In genomic region chr7:151225948-151226510, GRCh38 we compare ENCODE assay signal across 9 cellular contexts. TPM values are rescaled to one million over a fixed set of nuclear protein-coding genes. Genes with fewer than 3 reads are reported as not detected.
DNase-seq lines count a peak whose midpoint lies in the region; ATAC-seq, FAIRE-seq and TF ChIP-seq lines count a peak whose summit lies in the region.
"Had no signal": no experiment of that assay in that cellular context is flagged by ENCODE, and none has a peak within 500 bp of the region (broad histone marks: within the 10 kb centered on the region; RNA-seq: fewer than 3 reads in every experiment).

No MANE protein-coding gene starts in this region.

- POLR2A ChIA-PET in GM12878 (lab: Charles Lee), result interaction anchor here (0.5 to 0.6 kb wide), 2 partner anchors 78 to 132 kb away, joined by 3 to 7 read pairs; no protein-coding TSS in a partner anchor
- POLR2A ChIA-PET in GM10248 (lab: Yijun Ruan, JAX), result no interaction called here

- H3K4me3 ChIP-seq in HUES6 (ENCODE audit: low read depth, low read length) (peak overlapping the region; percentile 97), GM12878 (peak overlapping the region; percentile 89), mesodermal cell (ENCODE audit: extremely low read depth, insufficient read depth, low read length, poor library complexity, severe bottlenecking) (peak overlapping the region; percentile 88)

- no TSS peak for BruUV-seq in GM12878 (replicated peaks; lab: Mats Ljungman, UMichigan)

- H3K36me3 ChIP-seq in HUES6 (ENCODE audit: control insufficient read depth, insufficient read depth, low read length) (peaks cover 39% of the 10 kb centered on the region), GM12878 (ENCODE audit: control insufficient read depth in 2 of 2, insufficient read depth in 2 of 2, low read length in 1 of 2) (peaks cover 9 to 24% of the 10 kb centered on the region in 2 experiments), mesodermal cell (ENCODE audit: control insufficient read depth, insufficient read depth, low read length) (peaks cover 41% of the 10 kb centered on the region)

- no peak for FAIRE-seq in GM12878 (lab: Jason Lieb, UNC)

- 51% methylated on average over 8 of the region's 8 CpGs for WGBS in GM12878 (ENCODE audit: insufficient coverage, insufficient replicate concordance, low lambda C conversion rate, missing lambda C conversion rate)
- WGBS in mesodermal cell (ENCODE audit: insufficient coverage in 2 of 2), 2 experiments, result 72 to 91% methylated on average over 5 to 7 of the region's 8 CpGs

- intact Hi-C loops in GM12878 (cut with micrococcal nuclease; ENCODE audit: unreplicated experiment), result loop anchor here (5.0 kb wide), 1 partner anchor 116 kb away; the partner anchor contains the start of gene NUB1

- in situ Hi-C loops in GM12878 (cut with MboI), result no loop called here

- RAD21 ChIA-PET in GM12878 (lab: Charles Lee; ENCODE audit: unreplicated experiment), result interaction anchor here (2.4 kb wide), 1 partner anchor 17 kb away, joined by 17 read pairs; no protein-coding TSS in a partner anchor

- TF ChIP-seq CTCF in 22Rv1 (IDR thresholded peaks at IDR 0.05), result no peak
- TF ChIP-seq CTCF in GM12878 (IDR thresholded peaks at IDR 0.05 in 2 of 3, conservative IDR thresholded peaks at IDR 0.05 in 1 of 3; ENCODE audit: control insufficient read depth in 2 of 3, extremely low read depth in 1 of 3, insufficient read depth in 1 of 3, low read depth in 3 of 3, low read length in 3 of 3), result no peak
- TF ChIP-seq CTCF in GM10248 (IDR thresholded peaks at IDR 0.05; ENCODE audit: control extremely low read depth, extremely low read depth, low read depth, missing control alignments), result no peak

- H3K27me3 ChIP-seq in HUES6 (ENCODE audit: control insufficient read depth, insufficient read depth, low read length) (no peaks in the 10 kb centered on the region), GM12878 (replicated peaks in 1 of 2; ENCODE audit: control insufficient read depth in 2 of 2, insufficient read depth in 2 of 2, low read length in 1 of 2) (no peaks in the 10 kb centered on the region)

- DNase-seq in GM12878 (ENCODE audit: low read depth, low spot score), result no peak
- DNase-seq in occipital lobe (lab: John Stamatoyannopoulos, UW), result no peak
- DNase-seq in GM10248 (ENCODE audit: extremely low spot score), result no peak

- H3K4me2 ChIP-seq in GM12878 (ENCODE audit: control insufficient read depth, insufficient read depth), result peak overlapping the region; percentile 82

- H3K4me1 ChIP-seq in HUES6 (ENCODE audit: control insufficient read depth, insufficient read depth, low read length) (peaks cover 13% of the 10 kb centered on the region; the same call in 1 of the 2 replicates), GM12878 (ENCODE audit: control insufficient read depth, insufficient read depth, low read length) (no peaks in the 10 kb centered on the region), mesodermal cell (ENCODE audit: control insufficient read depth, insufficient read depth, low read length, poor library complexity, severe bottlenecking) (peaks cover 15% of the 10 kb centered on the region)

- no peak overlapping the region for H2AFZ ChIP-seq in GM12878 (ENCODE audit: control insufficient read depth, low read depth, low read length)

- H3K79me2 ChIP-seq in GM12878 (ENCODE audit: control insufficient read depth, insufficient read depth, low read length), result peaks cover 15% of the 10 kb centered on the region

- no peak for TF ChIP-seq POLR2A in GM12878 (IDR thresholded peaks at IDR 0.05; ENCODE audit: low read depth, low read length)

- no peak for TF ChIP-seq EP300 in GM12878 (IDR thresholded peaks at IDR 0.05; ENCODE audit: borderline replicate concordance in 1 of 2, control insufficient read depth in 1 of 2, low read depth in 2 of 2, low read length in 2 of 2)

- no peaks in the 10 kb centered on the region for H3K9me3 ChIP-seq in HUES6 (ENCODE audit: control insufficient read depth, insufficient read depth, low read depth, low read length)
- H3K9me3 ChIP-seq in GM12878 (replicated peaks; ENCODE audit: control insufficient read depth, insufficient read depth, low read length), result no peaks in the 10 kb centered on the region
- H3K9me3 ChIP-seq in mesodermal cell (ENCODE audit: control insufficient read depth, low read length), result no peaks in the 10 kb centered on the region

- TF ChIP-seq RAD21 in GM12878 (IDR thresholded peaks at IDR 0.05; ENCODE audit: insufficient read depth, low read depth, low read length), result no peak

- SMC1A ChIA-PET in GM12878 (lab: Charles Lee; ENCODE audit: uncharacterized antibody, unreplicated experiment), result interaction anchor here (2.6 kb wide), 1 partner anchor 18 kb away, joined by 24 read pairs; no protein-coding TSS in a partner anchor

- H3K27ac ChIP-seq in 22Rv1, result peak overlapping the region; percentile 89; the same call in 1 of the 2 replicates
- no peak overlapping the region for H3K27ac ChIP-seq in HUES6 (ENCODE audit: low read depth, low read length)
- no peak overlapping the region; the same call in 1 of the 2 replicates for H3K27ac ChIP-seq in GM12878 (ENCODE audit: control insufficient read depth, insufficient read depth)
- no peak overlapping the region for H3K27ac ChIP-seq in mesodermal cell (ENCODE audit: low read depth, low read length, severe bottlenecking)

- H3K9ac ChIP-seq in HUES6 (ENCODE audit: low read length) (peak overlapping the region; percentile 78), GM12878 (ENCODE audit: control insufficient read depth, insufficient read depth, low read length) (peak overlapping the region; percentile 62)

- H4K20me1 ChIP-seq in GM12878 (ENCODE audit: control insufficient read depth, insufficient read depth), result no peaks in the 10 kb centered on the region

- ATAC-seq in GM12878 (no peak), GM19455 (IDR thresholded peaks at IDR 0.05; ENCODE audit: unreplicated experiment) (no peak), HG02798 (IDR thresholded peaks at IDR 0.05; ENCODE audit: poor library complexity, unreplicated experiment) (no peak)

- CTCF ChIA-PET in GM12878 (lab: Yijun Ruan, JAX) (interaction anchor here (1.6 to 5.1 kb wide), 4 partner anchors 11 to 102 kb away, joined by 6 to 56 read pairs (median 10); no protein-coding TSS in a partner anchor), GM10248 (lab: Yijun Ruan, JAX) (interaction anchor here (1.0 to 4.7 kb wide), 4 partner anchors 11 to 19 kb away, joined by 4 to 47 read pairs (median 6); no protein-coding TSS in a partner anchor)

RNA-seq across cellular contexts. Expression of gene ABCF2, which starts 1.0 kb away (rescaled TPM):
- 22.9 and 36.3 TPM in 2 replicates for total RNA-seq in GM12878 (2013; cell fraction: nucleolus; rRNA removed)
- total RNA-seq in GM12878 (2014; rRNA removed), result 59.4 and 59.8 TPM in 2 replicates
- total RNA-seq in GM12878 (2014; rRNA removed; fragmentation: Illumina TruSeq; extraction: Trizol), result 55.4 and 56.2 TPM in 2 replicates
- total RNA-seq in GM12878 (2021), result 52.8 and 58.1 TPM in 2 replicates
- polyA plus RNA-seq in GM12878 (2011; ENCODE audit: low read depth), result 18.9 TPM
- polyA plus RNA-seq in GM12878 (2011; rRNA removed), result 15.2 and 29.3 TPM in 2 replicates
- polyA plus RNA-seq in GM12878 (2011; cell fraction: cytosol; rRNA removed), result 42.5 and 47.8 TPM in 2 replicates
- polyA plus RNA-seq in GM12878 (2011; cell fraction: nucleus; rRNA removed), result 38.2 and 45.7 TPM in 2 replicates
- polyA plus RNA-seq in GM12878 (2012), result 19.8 and 21.2 TPM in 2 replicates
- polyA plus RNA-seq in GM12878 (2014; fragmentation: Illumina TruSeq; extraction: Trizol), result 62.1 and 76.3 TPM in 2 replicates
- polyA plus RNA-seq in GM12878 (2014; fragmentation: Nextera tagmentation; extraction: Ambion mirVana), result 10 to 100 TPM; 39.6 to 50.9 TPM
- polyA plus RNA-seq in GM12878 (2014; rRNA removed), result 49.5 and 54.5 TPM in 2 replicates
- 10 to 100 TPM; 63.9 to 65.8 TPM for polyA plus RNA-seq in GM12878 (2016; fragmentation: Nextera tagmentation; extraction: Ambion mirVana)
- 39.4 and 48.2 TPM in 2 replicates for polyA minus RNA-seq in GM12878 (2011; rRNA and poly(A)+ RNA removed)
- polyA minus RNA-seq in GM12878 (2011; cell fraction: cytosol; rRNA and poly(A)+ RNA removed), result 11.6 and 19.4 TPM in 2 replicates
- polyA minus RNA-seq in GM12878 (2011; cell fraction: nucleus; rRNA and poly(A)+ RNA removed), result 8.1 and 17.4 TPM in 2 replicates
- 38.7 TPM for polyA plus RNA-seq in mesodermal cell (2013, experiment 1 of 2)
- 33.6 TPM for polyA plus RNA-seq in mesodermal cell (2013, experiment 2 of 2)
- 29.5 TPM for total RNA-seq in occipital lobe

RNA-seq across cellular contexts. Expression of gene CHPF2, which starts 6.3 kb away (rescaled TPM):
- 59.3 and 69.6 TPM in 2 replicates for total RNA-seq in GM12878 (2013; cell fraction: nucleolus; rRNA removed)
- total RNA-seq in GM12878 (2014; rRNA removed) (23.4 and 25.8 TPM in 2 replicates), GM12878 (2014; rRNA removed; fragmentation: Illumina TruSeq; extraction: Trizol) (10.1 and 11.6 TPM in 2 replicates), GM12878 (2021) (31.3 and 33.1 TPM in 2 replicates), occipital lobe (19.0 TPM)
- 11.3 TPM for polyA plus RNA-seq in GM12878 (2011; ENCODE audit: low read depth)
- polyA plus RNA-seq in GM12878 (2011; rRNA removed) (6.7 and 9.2 TPM in 2 replicates), GM12878 (2014; fragmentation: Illumina TruSeq; extraction: Trizol) (3.2 and 9.2 TPM in 2 replicates), GM12878 (2014; fragmentation: Nextera tagmentation; extraction: Ambion mirVana) (under 1 TPM; 0.23 to 0.82 TPM), GM12878 (2014; rRNA removed) (24.1 and 28.2 TPM in 2 replicates), GM12878 (2016; fragmentation: Nextera tagmentation; extraction: Ambion mirVana) (10 to 100 TPM; 11.4 to 13.4 TPM)
- polyA plus RNA-seq in GM12878 (2011; cell fraction: cytosol; rRNA removed), result 13.1 and 17.6 TPM in 2 replicates
- polyA plus RNA-seq in GM12878 (2011; cell fraction: nucleus; rRNA removed), result 96.6 and 98.8 TPM in 2 replicates
- polyA plus RNA-seq in GM12878 (2012), result 19.5 and 28.6 TPM in 2 replicates
- polyA minus RNA-seq in GM12878 (2011; rRNA and poly(A)+ RNA removed), result 10.4 and 22.9 TPM in 2 replicates
- 7.6 and 10.5 TPM in 2 replicates for polyA minus RNA-seq in GM12878 (2011; cell fraction: cytosol; rRNA and poly(A)+ RNA removed)
- polyA minus RNA-seq in GM12878 (2011; cell fraction: nucleus; rRNA and poly(A)+ RNA removed), result 36.0 and 57.0 TPM in 2 replicates
- 32.9 TPM for polyA plus RNA-seq in mesodermal cell (2013, experiment 1 of 2)
- 31.6 TPM for polyA plus RNA-seq in mesodermal cell (2013, experiment 2 of 2)

RNA-seq across cellular contexts. Expression of gene H2BK1, which starts 15.7 kb away (rescaled TPM):
- not detected in 2 replicates for total RNA-seq in GM12878 (2013; cell fraction: nucleolus; rRNA removed)
- total RNA-seq in GM12878 (2014; rRNA removed) (not detected in 2 replicates), GM12878 (2014; rRNA removed; fragmentation: Illumina TruSeq; extraction: Trizol) (not detected in 2 replicates), GM12878 (2021) (0.54 TPM in 1 of 2 replicates, not detected in the other), occipital lobe (not detected)
- polyA plus RNA-seq in GM12878 (2011; ENCODE audit: low read depth), result not detected
- polyA plus RNA-seq in GM12878 (2011; rRNA removed) (not detected in 2 replicates), GM12878 (2014; fragmentation: Illumina TruSeq; extraction: Trizol) (not detected in 2 replicates), GM12878 (2014; fragmentation: Nextera tagmentation; extraction: Ambion mirVana) (not detected), GM12878 (2014; rRNA removed) (not detected in 2 replicates), GM12878 (2016; fragmentation: Nextera tagmentation; extraction: Ambion mirVana) (not detected)
- not detected in 2 replicates for polyA plus RNA-seq in GM12878 (2011; cell fraction: cytosol; rRNA removed)
- not detected in 2 replicates for polyA plus RNA-seq in GM12878 (2011; cell fraction: nucleus; rRNA removed)
- polyA plus RNA-seq in GM12878 (2012), result not detected in 2 replicates
- polyA minus RNA-seq in GM12878 (2011; rRNA and poly(A)+ RNA removed), result not detected in 2 replicates
- not detected in 2 replicates for polyA minus RNA-seq in GM12878 (2011; cell fraction: cytosol; rRNA and poly(A)+ RNA removed)
- 1.1 TPM in 1 of 2 replicates, not detected in the other for polyA minus RNA-seq in GM12878 (2011; cell fraction: nucleus; rRNA and poly(A)+ RNA removed)
- polyA plus RNA-seq in mesodermal cell (2013, experiment 1 of 2), result not detected
- not detected for polyA plus RNA-seq in mesodermal cell (2013, experiment 2 of 2)
- total RNA-seq: renal cortical epithelial cell had no signal

RNA-seq across cellular contexts. Expression of gene SMARCD3, which starts 22.5 kb away (rescaled TPM):
- not detected in 2 replicates for total RNA-seq in GM12878 (2013; cell fraction: nucleolus; rRNA removed)
- total RNA-seq in GM12878 (2014; rRNA removed) (0.11 TPM in 1 of 2 replicates, not detected in the other), GM12878 (2014; rRNA removed; fragmentation: Illumina TruSeq; extraction: Trizol) (0.13 and 0.14 TPM in 2 replicates), GM12878 (2021) (0.51 and 1.4 TPM in 2 replicates), occipital lobe (147 TPM)
- polyA plus RNA-seq in GM12878 (2011; ENCODE audit: low read depth), result 1.7 TPM
- polyA plus RNA-seq in GM12878 (2011; rRNA removed) (0.17 and 0.18 TPM in 2 replicates), GM12878 (2014; fragmentation: Illumina TruSeq; extraction: Trizol) (0.12 and 0.86 TPM in 2 replicates), GM12878 (2014; fragmentation: Nextera tagmentation; extraction: Ambion mirVana) (under 1 TPM; 0.11 TPM), GM12878 (2014; rRNA removed) (0.34 and 0.63 TPM in 2 replicates), GM12878 (2016; fragmentation: Nextera tagmentation; extraction: Ambion mirVana) (under 1 TPM; 0.39 to 0.81 TPM)
- polyA plus RNA-seq in GM12878 (2011; cell fraction: cytosol; rRNA removed), result 0.17 and 1.4 TPM in 2 replicates
- polyA plus RNA-seq in GM12878 (2011; cell fraction: nucleus; rRNA removed), result 0.79 and 1.0 TPM in 2 replicates
- polyA plus RNA-seq in GM12878 (2012), result 3.2 and 3.6 TPM in 2 replicates
- not detected in 2 replicates for polyA minus RNA-seq in GM12878 (2011; rRNA and poly(A)+ RNA removed)
- polyA minus RNA-seq in GM12878 (2011; cell fraction: cytosol; rRNA and poly(A)+ RNA removed), result not detected in 2 replicates
- polyA minus RNA-seq in GM12878 (2011; cell fraction: nucleus; rRNA and poly(A)+ RNA removed), result not detected in 2 replicates
- 27.6 TPM for polyA plus RNA-seq in mesodermal cell (2013, experiment 1 of 2)
- 24.5 TPM for polyA plus RNA-seq in mesodermal cell (2013, experiment 2 of 2)

RNA-seq across cellular contexts. Expression of gene ASB10, which starts 39.0 kb away (rescaled TPM):
- total RNA-seq in GM12878 (2013; cell fraction: nucleolus; rRNA removed), result not detected in 2 replicates
- total RNA-seq in GM12878 (2014; rRNA removed), result not detected in 2 replicates
- not detected in 2 replicates for total RNA-seq in GM12878 (2014; rRNA removed; fragmentation: Illumina TruSeq; extraction: Trizol)
- not detected in 2 replicates for total RNA-seq in GM12878 (2021)
- polyA plus RNA-seq in GM12878 (2011; ENCODE audit: low read depth), result not detected
- not detected in 2 replicates for polyA plus RNA-seq in GM12878 (2011; rRNA removed)
- polyA plus RNA-seq in GM12878 (2011; cell fraction: cytosol; rRNA removed), result not detected in 2 replicates
- polyA plus RNA-seq in GM12878 (2011; cell fraction: nucleus; rRNA removed), result not detected in 2 replicates
- not detected in 2 replicates for polyA plus RNA-seq in GM12878 (2012)
- not detected in 2 replicates for polyA plus RNA-seq in GM12878 (2014; fragmentation: Illumina TruSeq; extraction: Trizol)
- polyA plus RNA-seq in GM12878 (2014; fragmentation: Nextera tagmentation; extraction: Ambion mirVana), result not detected
- not detected in 2 replicates for polyA plus RNA-seq in GM12878 (2014; rRNA removed)
- not detected for polyA plus RNA-seq in GM12878 (2016; fragmentation: Nextera tagmentation; extraction: Ambion mirVana)
- polyA minus RNA-seq in GM12878 (2011; rRNA and poly(A)+ RNA removed), result not detected in 2 replicates
- polyA minus RNA-seq in GM12878 (2011; cell fraction: cytosol; rRNA and poly(A)+ RNA removed), result not detected in 2 replicates
- polyA minus RNA-seq in GM12878 (2011; cell fraction: nucleus; rRNA and poly(A)+ RNA removed), result not detected in 2 replicates
- not detected for polyA plus RNA-seq in mesodermal cell (2013, experiment 1 of 2)
- polyA plus RNA-seq in mesodermal cell (2013, experiment 2 of 2), result not detected
- total RNA-seq in occipital lobe, result not detected
- total RNA-seq: renal cortical epithelial cell had no signal
